In the genomic region with DNA sequence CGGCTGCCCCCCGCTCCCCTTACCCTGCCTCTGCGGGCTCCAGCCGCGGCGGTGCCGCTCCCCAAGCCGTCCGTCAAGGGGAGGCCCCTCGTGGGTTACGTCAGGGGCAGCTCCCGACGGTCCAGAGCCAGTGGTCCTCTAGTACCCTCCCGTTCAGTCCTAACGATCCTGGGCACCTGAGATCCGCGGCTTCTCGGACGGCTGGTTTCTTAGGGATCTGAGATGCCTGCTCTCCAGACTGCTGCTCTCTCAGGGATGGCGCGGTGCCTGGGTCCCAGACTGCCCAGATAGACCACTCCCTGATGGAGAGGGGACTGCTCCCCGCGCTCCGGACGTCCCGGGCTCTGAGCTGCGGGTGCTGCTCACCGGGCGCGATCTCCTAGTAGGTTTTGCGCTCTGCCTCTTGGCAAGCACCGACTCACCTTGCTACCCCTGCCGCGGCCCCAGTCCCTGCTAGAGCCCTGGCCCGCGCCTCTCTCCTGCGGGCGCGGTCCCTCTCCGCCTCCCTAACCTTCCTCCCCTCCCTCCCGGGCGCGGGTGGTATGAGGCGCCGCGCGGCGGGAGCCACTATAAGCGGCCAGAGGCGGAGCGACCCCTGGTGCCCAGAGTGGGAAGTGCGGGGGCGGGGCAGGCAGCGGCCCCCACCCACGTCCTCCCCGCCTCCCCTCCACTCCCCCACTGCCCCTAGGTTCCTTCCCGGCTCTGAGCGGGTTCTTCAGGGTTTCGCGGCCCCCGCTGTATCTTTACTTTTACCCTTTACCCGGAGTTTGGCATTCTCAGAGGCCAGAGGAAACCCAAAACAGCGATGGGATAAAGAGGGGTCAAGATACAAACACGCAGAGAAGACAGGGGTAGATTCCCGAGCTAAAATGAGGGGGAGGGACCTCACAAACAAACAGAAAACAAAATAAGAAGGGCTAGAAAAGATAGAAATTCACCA, we compare ENCODE assay signal across 1 cellular context.
TF ChIP-seq lines count a peak whose summit lies in the region.

C1QL4 (minus strand) TSS at position 544 of the 940 bp plus-strand sequence. CDS start 711 bp downstream, outside the sequence.

TF ChIP-seq in HepG2, 621 proteins besides CTCF, POLR2A, EP300 and RAD21 (continued from another document):
- TF ChIP-seq IKZF4 (CRISPR knock-in tag; IDR thresholded peaks at IDR 0.05; ENCODE audit: borderline replicate concordance, low read depth, not compliant biosample characterization) (no peak), PRMT3 (CRISPR knock-in tag; IDR thresholded peaks at IDR 0.05; ENCODE audit: borderline replicate concordance, low read depth) (no peak), CBX1 (IDR thresholded peaks at IDR 0.05; ENCODE audit: low read depth) (no peak), SRSF1 (optimal IDR thresholded peaks at IDR 0.05; ENCODE audit: low read depth, low read length) (peak; percentile 59), RBFOX2 (IDR thresholded peaks at IDR 0.05; ENCODE audit: low read depth, low read length) (no peak), ZNF781 (CRISPR knock-in tag; IDR thresholded peaks at IDR 0.05; ENCODE audit: borderline replicate concordance, not compliant biosample characterization) (no peak), XRCC5 (optimal IDR thresholded peaks at IDR 0.05; ENCODE audit: low read length) (peak; percentile 55), ZNF10 (CRISPR knock-in tag; IDR thresholded peaks at IDR 0.05; ENCODE audit: borderline replicate concordance, low read depth) (no peak), ZNF672 (CRISPR knock-in tag; IDR thresholded peaks at IDR 0.05) (no peak), BORCS8-MEF2B (CRISPR knock-in tag; IDR thresholded peaks at IDR 0.05) (no peak), HCFC1 (IDR thresholded peaks at IDR 0.05; ENCODE audit: low read depth, low read length) (no peak), ZNF704 (CRISPR knock-in tag; IDR thresholded peaks at IDR 0.05; ENCODE audit: borderline replicate concordance) (no peak), RELA (CRISPR knock-in tag; IDR thresholded peaks at IDR 0.05) (no peak), TCF7L2 (IDR thresholded peaks at IDR 0.05; ENCODE audit: low read depth, low read length) (no peak), ZNF3 (CRISPR knock-in tag; IDR thresholded peaks at IDR 0.05) (no peak), WIZ (CRISPR knock-in tag; IDR thresholded peaks at IDR 0.05) (no peak), ZKSCAN8 (CRISPR knock-in tag; IDR thresholded peaks at IDR 0.05; ENCODE audit: borderline replicate concordance) (no peak), ZNF839 (CRISPR knock-in tag; IDR thresholded peaks at IDR 0.05; ENCODE audit: borderline replicate concordance) (no peak), SALL1 (CRISPR knock-in tag; IDR thresholded peaks at IDR 0.05) (no peak), HNRNPLL (IDR thresholded peaks at IDR 0.05; ENCODE audit: low read depth, low read length, poor library complexity, severe bottlenecking) (peak; percentile 37), ADNP (CRISPR knock-in tag; IDR thresholded peaks at IDR 0.05) (no peak), EZH2 (conservative IDR thresholded peaks at IDR 0.05; ENCODE audit: low read depth, low read length) (no peak), ZNF720 (CRISPR knock-in tag; IDR thresholded peaks at IDR 0.05) (no peak), AHR (CRISPR knock-in tag; IDR thresholded peaks at IDR 0.05) (no peak), SATB2 (CRISPR knock-in tag; IDR thresholded peaks at IDR 0.05) (no peak), HBP1 (CRISPR knock-in tag; IDR thresholded peaks at IDR 0.05; ENCODE audit: low read depth) (no peak)
- TF ChIP-seq, protein P1, sequence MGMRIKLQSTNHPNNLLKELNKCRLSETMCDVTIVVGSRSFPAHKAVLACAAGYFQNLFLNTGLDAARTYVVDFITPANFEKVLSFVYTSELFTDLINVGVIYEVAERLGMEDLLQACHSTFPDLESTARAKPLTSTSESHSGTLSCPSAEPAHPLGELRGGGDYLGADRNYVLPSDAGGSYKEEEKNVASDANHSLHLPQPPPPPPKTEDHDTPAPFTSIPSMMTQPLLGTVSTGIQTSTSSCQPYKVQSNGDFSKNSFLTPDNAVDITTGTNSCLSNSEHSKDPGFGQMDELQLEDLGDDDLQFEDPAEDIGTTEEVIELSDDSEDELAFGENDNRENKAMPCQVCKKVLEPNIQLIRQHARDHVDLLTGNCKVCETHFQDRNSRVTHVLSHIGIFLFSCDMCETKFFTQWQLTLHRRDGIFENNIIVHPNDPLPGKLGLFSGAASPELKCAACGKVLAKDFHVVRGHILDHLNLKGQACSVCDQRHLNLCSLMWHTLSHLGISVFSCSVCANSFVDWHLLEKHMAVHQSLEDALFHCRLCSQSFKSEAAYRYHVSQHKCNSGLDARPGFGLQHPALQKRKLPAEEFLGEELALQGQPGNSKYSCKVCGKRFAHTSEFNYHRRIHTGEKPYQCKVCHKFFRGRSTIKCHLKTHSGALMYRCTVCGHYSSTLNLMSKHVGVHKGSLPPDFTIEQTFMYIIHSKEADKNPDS (CRISPR knock-in tag; IDR thresholded peaks at IDR 0.05) = no peak
- TF ChIP-seq, protein P2, sequence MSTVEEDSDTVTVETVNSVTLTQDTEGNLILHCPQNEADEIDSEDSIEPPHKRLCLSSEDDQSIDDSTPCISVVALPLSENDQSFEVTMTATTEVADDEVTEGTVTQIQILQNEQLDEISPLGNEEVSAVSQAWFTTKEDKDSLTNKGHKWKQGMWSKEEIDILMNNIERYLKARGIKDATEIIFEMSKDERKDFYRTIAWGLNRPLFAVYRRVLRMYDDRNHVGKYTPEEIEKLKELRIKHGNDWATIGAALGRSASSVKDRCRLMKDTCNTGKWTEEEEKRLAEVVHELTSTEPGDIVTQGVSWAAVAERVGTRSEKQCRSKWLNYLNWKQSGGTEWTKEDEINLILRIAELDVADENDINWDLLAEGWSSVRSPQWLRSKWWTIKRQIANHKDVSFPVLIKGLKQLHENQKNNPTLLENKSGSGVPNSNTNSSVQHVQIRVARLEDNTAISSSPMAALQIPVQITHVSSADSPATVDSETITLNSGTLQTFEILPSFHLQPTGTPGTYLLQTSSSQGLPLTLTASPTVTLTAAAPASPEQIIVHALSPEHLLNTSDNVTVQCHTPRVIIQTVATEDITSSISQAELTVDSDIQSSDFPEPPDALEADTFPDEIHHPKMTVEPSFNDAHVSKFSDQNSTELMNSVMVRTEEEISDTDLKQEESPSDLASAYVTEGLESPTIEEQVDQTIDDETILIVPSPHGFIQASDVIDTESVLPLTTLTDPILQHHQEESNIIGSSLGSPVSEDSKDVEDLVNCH (CRISPR knock-in tag; IDR thresholded peaks at IDR 0.05) = no peak
